ENCODE assay signal across 8 cellular contexts in the genomic region with DNA sequence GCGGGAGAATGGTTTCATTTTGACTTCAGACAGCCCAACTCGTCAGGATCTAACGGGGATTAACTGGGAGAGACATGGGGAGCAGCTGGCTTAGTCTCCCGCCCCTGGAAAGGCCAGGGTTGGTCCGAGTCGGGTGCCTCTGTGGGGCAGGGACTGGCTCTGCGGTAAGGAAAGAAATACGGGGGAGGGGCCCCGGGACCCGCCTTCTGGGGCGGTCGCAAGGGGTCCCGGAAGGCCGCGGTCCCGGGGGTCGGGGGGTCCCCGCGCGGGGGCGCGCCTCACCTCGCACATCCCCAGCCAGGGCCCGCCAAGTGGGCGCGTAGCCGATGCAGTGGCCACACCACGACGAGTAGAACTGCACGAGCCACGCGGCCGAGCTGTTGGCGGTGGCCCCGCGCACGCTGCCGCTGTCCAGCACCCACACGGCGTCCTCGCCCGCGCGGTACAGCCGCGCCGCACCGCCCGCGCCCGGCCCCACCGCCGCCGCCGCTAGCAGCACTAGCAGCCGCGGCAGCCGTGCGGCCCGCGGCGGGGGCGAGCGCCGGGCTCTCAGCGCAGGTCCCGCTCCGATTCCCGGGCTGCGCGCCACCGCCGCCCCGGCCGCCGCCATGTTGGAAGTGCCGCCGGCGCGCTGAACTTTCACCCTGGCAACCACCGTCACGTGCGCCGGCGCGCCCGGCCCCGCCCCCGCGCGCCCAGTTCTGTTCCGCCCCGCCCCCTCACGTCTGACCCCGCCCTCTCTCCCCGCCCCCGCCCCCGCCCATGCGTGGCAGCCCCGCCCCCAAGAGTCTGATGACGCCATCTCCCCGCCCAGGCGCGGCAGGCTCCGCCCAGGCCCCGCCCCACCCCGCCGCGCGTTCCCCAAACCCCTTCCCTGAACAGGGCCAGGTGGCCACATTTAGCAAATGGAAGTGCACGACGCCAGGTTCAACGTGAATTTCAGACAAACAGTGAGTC. TPM values are rescaled to one million over a fixed set of nuclear protein-coding genes. Genes with fewer than 3 reads are reported as not detected.
A peak's percentile ranks its signal among the peaks of the same experiment; 100 is the strongest.
DNase-seq lines count a peak whose midpoint lies in the region; ATAC-seq and TF ChIP-seq lines count a peak whose summit lies in the region.

Gene QSOX2 (minus strand): TSS at position 619 of the 957 bp plus-strand sequence. CDS start 9 bp downstream, at position 610.

- POLR2A ChIA-PET in AG04449 (lab: Yijun Ruan, JAX), result no interaction called here

- WGBS in endodermal cell (ENCODE audit: insufficient coverage in 1 of 2, insufficient read length in 1 of 2), 2 experiments, result 0% methylated on average over 43 to 103 of the region's 113 CpGs
- 0% methylated on average over 45 to 77 of the region's 113 CpGs for WGBS in mesodermal cell (ENCODE audit: insufficient coverage in 2 of 2), 2 experiments

- H3K27me3 Mint-ChIP-seq in endodermal cell (ENCODE audit: insufficient read depth), result peaks cover 10% of the 10 kb centered on the region

- H3K36me3 ChIP-seq in endodermal cell (ENCODE audit: control insufficient read depth, insufficient read depth, low read length), result no peaks in the 10 kb centered on the region
- peaks cover 3% of the 10 kb centered on the region for H3K36me3 ChIP-seq in mesodermal cell (ENCODE audit: control insufficient read depth, insufficient read depth, low read length)

- CTCF ChIA-PET in AG04449 (lab: Yijun Ruan, JAX), result interaction anchor here (0.9 to 1.3 kb wide), 2 partner anchors 10 to 20 kb away, joined by 3 to 5 read pairs; no protein-coding TSS in a partner anchor

- H3K4me1 ChIP-seq in endodermal cell (ENCODE audit: control insufficient read depth, insufficient read depth, low read length) (peaks cover 7% of the 10 kb centered on the region), mesodermal cell (ENCODE audit: control insufficient read depth, insufficient read depth, low read length, poor library complexity, severe bottlenecking) (peaks cover 17% of the 10 kb centered on the region)

- no peaks in the 10 kb centered on the region for H3K36me3 Mint-ChIP-seq in endodermal cell (ENCODE audit: low read depth)

- H3K9me3 ChIP-seq in endodermal cell (ENCODE audit: control insufficient read depth, low read length), result no peaks in the 10 kb centered on the region
- H3K9me3 ChIP-seq in mesodermal cell (ENCODE audit: control insufficient read depth, low read length), result no peaks in the 10 kb centered on the region

- peak within 1 kb of the TSS; percentile 71 for H3K4me3 ChIP-seq in AG04449 (ENCODE audit: low read depth, low read length)
- H3K4me3 ChIP-seq in endodermal cell (ENCODE audit: low read length), result peak within 1 kb of the TSS; percentile 87
- peak within 1 kb of the TSS; percentile 71 for H3K4me3 ChIP-seq in mesodermal cell (ENCODE audit: extremely low read depth, insufficient read depth, low read length, poor library complexity, severe bottlenecking)

- no peak within 1 kb of the TSS for H3K9ac ChIP-seq in endodermal cell (ENCODE audit: extremely low read depth, low read length, poor library complexity, severe bottlenecking)

- DNase-seq in AG04449 (ENCODE audit: low read depth, low spot score), result no peak
- DNase-seq in NOMO-1 treated with dmso at 0.1 percent for 144 hours (lab: John Stamatoyannopoulos, UW; ENCODE audit: unreplicated experiment), result peak; percentile 84
- peak; percentile 55 for DNase-seq in activated CD8-positive, alpha-beta memory T cell treated with anti-CD3 and anti-CD28 coated beads, Interleukin-2, amount 50 U/mL, for 1 hour (ENCODE audit: extremely low read depth)
- DNase-seq in endodermal cell, result peak; percentile 94
- DNase-seq in stimulated activated CD8-positive, alpha-beta memory T cell treated with anti-CD3 and anti-CD28 coated beads, Interleukin-15, amount 100 ng/mL, for 1 hour (ENCODE audit: low read depth), result peak; percentile 74

- TF ChIP-seq CTCF in AG04449 (IDR thresholded peaks at IDR 0.05; ENCODE audit: insufficient read depth, low read length, missing control alignments) (no peak), endodermal cell (conservative IDR thresholded peaks at IDR 0.05) (no peak)

- no peaks in the 10 kb centered on the region for H3K9me3 Mint-ChIP-seq in endodermal cell

- H3K4me1 Mint-ChIP-seq in endodermal cell, result peaks cover 17% of the 10 kb centered on the region

- H3K27ac ChIP-seq in endodermal cell (ENCODE audit: low read depth, low read length), result no peak within 1 kb of the TSS
- H3K27ac ChIP-seq in mesodermal cell (ENCODE audit: low read depth, low read length, severe bottlenecking), result peak within 1 kb of the TSS; percentile 41

- ATAC-seq in GM18909 (IDR thresholded peaks at IDR 0.05; ENCODE audit: poor library complexity, unreplicated experiment), result peak; percentile 56
- ATAC-seq in HG03571 (IDR thresholded peaks at IDR 0.05; ENCODE audit: unreplicated experiment), result peak; percentile 35

- peak within 1 kb of the TSS; percentile 90 for H3K27ac Mint-ChIP-seq in endodermal cell

- H3K4me3 Mint-ChIP-seq in endodermal cell, result peak within 1 kb of the TSS; percentile 78

- no peaks in the 10 kb centered on the region for H3K27me3 ChIP-seq in endodermal cell (ENCODE audit: control insufficient read depth, insufficient read depth, low read length, poor library complexity, severe bottlenecking)

RNA-seq across cellular contexts. Expression of gene QSOX2, which starts in this region (rescaled TPM):
- 10 to 100 TPM; 22.0 to 26.3 TPM for total RNA-seq in endodermal cell
- 29.8 TPM for polyA plus RNA-seq in endodermal cell (2013, experiment 1 of 2)
- 26.3 TPM for polyA plus RNA-seq in endodermal cell (2013, experiment 2 of 2)
- 21.1 TPM for polyA plus RNA-seq in mesodermal cell (2013, experiment 1 of 2)
- 14.7 TPM for polyA plus RNA-seq in mesodermal cell (2013, experiment 2 of 2)
